In the genomic region with DNA sequence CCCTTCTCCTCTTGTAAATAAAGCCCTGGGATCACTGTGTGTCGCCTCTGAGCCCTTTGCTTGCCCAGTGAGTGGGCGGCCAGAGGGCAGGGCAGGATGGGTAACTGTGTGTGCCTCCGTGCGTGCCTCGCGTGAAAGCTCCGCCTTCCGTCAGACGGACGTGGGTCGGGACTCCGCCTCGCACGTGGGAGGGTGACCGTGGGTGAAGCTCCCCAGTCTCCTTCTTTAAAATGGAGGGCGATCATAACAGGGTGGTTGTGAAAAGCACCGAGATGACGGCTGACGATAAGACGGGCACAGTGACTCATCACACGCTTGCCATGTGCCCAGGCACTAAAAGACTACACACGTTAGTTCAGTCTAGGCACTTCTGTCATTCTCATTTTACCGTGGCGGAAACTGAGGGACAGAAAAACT, we compare ENCODE assay signal across 8 cellular contexts. TPM values are rescaled to one million over a fixed set of nuclear protein-coding genes. Genes with fewer than 3 reads are reported as not detected.
DNase-seq lines count a peak whose midpoint lies in the region; ATAC-seq and TF ChIP-seq lines count a peak whose summit lies in the region.

No MANE protein-coding gene starts in this region.

- no peak for TF ChIP-seq EP300 in stomach (IDR thresholded peaks at IDR 0.05)

- peaks cover 40% of the 10 kb centered on the region for H3K79me2 ChIP-seq in Loucy (ENCODE audit: insufficient read depth, low read length)

- TF ChIP-seq POLR2A in stomach (IDR thresholded peaks at IDR 0.05) = no peak

- H3K4me1 ChIP-seq in Loucy (ENCODE audit: insufficient read depth, low read length, poor library complexity, severe bottlenecking) (peaks cover 66% of the 10 kb centered on the region), endocrine pancreas (ENCODE audit: control insufficient read depth, insufficient read depth, low read length) (no peaks in the 10 kb centered on the region), stomach (peaks cover 56 to 90% (median 60%) of the 10 kb centered on the region in 4 donors)

- H3K4me3 ChIP-seq in Loucy (ENCODE audit: low read length, poor library complexity, severe bottlenecking) (no peak overlapping the region), endocrine pancreas (ENCODE audit: control insufficient read depth, insufficient read depth, low read length) (no peak overlapping the region), stomach (peak overlapping the region; percentile 47 to 68 (median 58))

- peak overlapping the region; percentile 97 for H3K4me2 ChIP-seq in Loucy (ENCODE audit: low read depth, low read length, poor library complexity, severe bottlenecking)

- no peaks in the 10 kb centered on the region for H3K9me3 Mint-ChIP-seq in activated CD4-positive, alpha-beta memory T cell treated with anti-CD3 and anti-CD28 coated beads for 36 hours
- no peaks in the 10 kb centered on the region for H3K9me3 Mint-ChIP-seq in natural killer cell treated with Interleukin-12 subunit alpha and Interleukin-12 subunit beta and Interleukin-15 and Interleukin-18, amount 100 ng/mL, for 72 hours

- POLR2A ChIA-PET in activated CD4-positive, alpha-beta memory T cell treated with anti-CD3 and anti-CD28 coated beads for 36 hours (lab: Charles Lee) = interaction anchor here (1.4 to 13.2 kb wide), 9 partner anchors 8 to 147 kb away, joined by 3 to 507 read pairs (median 6); partner anchors contain the start of genes ATN1, C12orf57, EMG1 and PHB2

- H3K9me3 ChIP-seq in Loucy (ENCODE audit: insufficient read depth, low read depth, low read length) (no peaks in the 10 kb centered on the region), endocrine pancreas (ENCODE audit: control insufficient read depth, low read length) (no peaks in the 10 kb centered on the region), stomach (no peaks in the 10 kb centered on the region)

- H3K27me3 ChIP-seq in Loucy (ENCODE audit: insufficient read depth, low read length, poor library complexity, severe bottlenecking) (no peaks in the 10 kb centered on the region), endocrine pancreas (ENCODE audit: control insufficient read depth, insufficient read depth, low read length) (no peaks in the 10 kb centered on the region), stomach (no peaks in the 10 kb centered on the region)

- H3K36me3 ChIP-seq in Loucy (ENCODE audit: insufficient read depth, low read length) = peaks cover 15% of the 10 kb centered on the region; the same call in 1 of the 2 replicates
- peaks cover 3% of the 10 kb centered on the region for H3K36me3 ChIP-seq in endocrine pancreas (ENCODE audit: control insufficient read depth, insufficient read depth, low read length)
- H3K36me3 ChIP-seq in stomach = peaks cover 11 to 39% (median 33%) of the 10 kb centered on the region in 4 donors

- H3K9me2 ChIP-seq in Loucy (replicated peaks; ENCODE audit: low read depth, low read length) = no peaks in the 10 kb centered on the region

- DNase-seq in EH (ENCODE audit: low read depth) (peak; percentile 69), stomach (peak; percentile 76), NCI-H748 (lab: John Stamatoyannopoulos, UW; ENCODE audit: unreplicated experiment) (no peak), KG1 (lab: John Stamatoyannopoulos, UW) (no peak)
- peak; percentile 97 for DNase-seq in activated CD4-positive, alpha-beta memory T cell treated with anti-CD3 and anti-CD28 coated beads for 36 hours
- peak; percentile 92 for DNase-seq in natural killer cell treated with Interleukin-12 subunit alpha and Interleukin-12 subunit beta and Interleukin-15 and Interleukin-18, amount 100 ng/mL, for 72 hours (ENCODE audit: low spot score)

- no peaks in the 10 kb centered on the region for H4K20me1 ChIP-seq in Loucy (ENCODE audit: insufficient read depth, low read length, poor library complexity, severe bottlenecking)

- peaks cover 12% of the 10 kb centered on the region for H3F3A ChIP-seq in Loucy (ENCODE audit: low read depth)

- no peak for TF ChIP-seq CTCF in Loucy (conservative IDR thresholded peaks at IDR 0.05; ENCODE audit: low read length)
- no peak for TF ChIP-seq CTCF in stomach (IDR thresholded peaks at IDR 0.05)

- CTCF ChIA-PET in activated CD4-positive, alpha-beta memory T cell treated with anti-CD3 and anti-CD28 coated beads for 36 hours (lab: Charles Lee) = interaction anchor here (1.0 to 13.5 kb wide), 11 partner anchors 8 to 108 kb away, joined by 3 to 586 read pairs (median 7); partner anchors contain the start of genes C12orf57, LPCAT3, PTPN6 and RNU7-1

- H3K27ac Mint-ChIP-seq in activated CD4-positive, alpha-beta memory T cell treated with anti-CD3 and anti-CD28 coated beads for 36 hours = peak overlapping the region; percentile 97
- peak overlapping the region; percentile 96 for H3K27ac Mint-ChIP-seq in natural killer cell treated with Interleukin-12 subunit alpha and Interleukin-12 subunit beta and Interleukin-15 and Interleukin-18, amount 100 ng/mL, for 72 hours

- 16 to 36% (median 20%) methylated on average over 23 to 24 of the region's 24 CpGs for WGBS in stomach, 5 donors

- peak overlapping the region; percentile 97 for H3K9ac ChIP-seq in Loucy (ENCODE audit: low read depth, low read length, poor library complexity, severe bottlenecking)
- peak overlapping the region; percentile 96 for H3K9ac ChIP-seq in endocrine pancreas (ENCODE audit: control insufficient read depth, insufficient read depth, low read length)

- H3K4me3 Mint-ChIP-seq in activated CD4-positive, alpha-beta memory T cell treated with anti-CD3 and anti-CD28 coated beads for 36 hours = peak overlapping the region; percentile 75
- H3K4me3 Mint-ChIP-seq in natural killer cell treated with Interleukin-12 subunit alpha and Interleukin-12 subunit beta and Interleukin-15 and Interleukin-18, amount 100 ng/mL, for 72 hours = peak overlapping the region; percentile 89

- H2AFZ ChIP-seq in Loucy (ENCODE audit: low read length) = no peak overlapping the region

- intact Hi-C loops in activated CD4-positive, alpha-beta memory T cell treated with anti-CD3 and anti-CD28 coated beads for 36 hours (cut with micrococcal nuclease) = loop anchor here (1.0 to 5.0 kb wide), 7 partner anchors 8 to 1122 kb away; partner anchors contain the start of genes C12orf57, C1RL, ENO2 and NECAP1
- intact Hi-C loops in stomach (cut with DNase I; ENCODE audit: low total_unique reads) = no loop called here

- ATAC-seq in natural killer cell treated with Interleukin-12 subunit alpha and Interleukin-12 subunit beta and Interleukin-15 and Interleukin-18, amount 100 ng/mL, for 72 hours = peak; percentile 74 to 82

- H3K36me3 Mint-ChIP-seq in activated CD4-positive, alpha-beta memory T cell treated with anti-CD3 and anti-CD28 coated beads for 36 hours = peaks cover 60% of the 10 kb centered on the region
- peaks cover 12% of the 10 kb centered on the region for H3K36me3 Mint-ChIP-seq in natural killer cell treated with Interleukin-12 subunit alpha and Interleukin-12 subunit beta and Interleukin-15 and Interleukin-18, amount 100 ng/mL, for 72 hours

- no peaks in the 10 kb centered on the region for H3K27me3 Mint-ChIP-seq in activated CD4-positive, alpha-beta memory T cell treated with anti-CD3 and anti-CD28 coated beads for 36 hours
- H3K27me3 Mint-ChIP-seq in natural killer cell treated with Interleukin-12 subunit alpha and Interleukin-12 subunit beta and Interleukin-15 and Interleukin-18, amount 100 ng/mL, for 72 hours = no peaks in the 10 kb centered on the region

- peaks cover 85% of the 10 kb centered on the region for H3K4me1 Mint-ChIP-seq in activated CD4-positive, alpha-beta memory T cell treated with anti-CD3 and anti-CD28 coated beads for 36 hours (ENCODE audit: low read depth)
- peaks cover 58 to 59% of the 10 kb centered on the region in 2 donors for H3K4me1 Mint-ChIP-seq in natural killer cell treated with Interleukin-12 subunit alpha and Interleukin-12 subunit beta and Interleukin-15 and Interleukin-18, amount 100 ng/mL, for 72 hours (ENCODE audit: low read depth in 2 of 2)

- peak overlapping the region; percentile 93 to 97 (median 96) for H3K27ac ChIP-seq in stomach

RNA-seq across cellular contexts. Expression of gene PHB2, which starts 9.2 kb away (rescaled TPM):
- 100 to 1,000 TPM; 334 to 346 TPM for total RNA-seq in activated CD4-positive, alpha-beta memory T cell treated with anti-CD3 and anti-CD28 coated beads for 36 hours
- 100 to 1,000 TPM; 227 to 350 TPM for total RNA-seq in natural killer cell treated with Interleukin-12 subunit alpha and Interleukin-12 subunit beta and Interleukin-15 and Interleukin-18, amount 100 ng/mL, for 72 hours
- total RNA-seq in stomach = 100 to 1,000 TPM in 4 of 5 donors, 10 to 100 TPM in 1; 49.2 to 441 (median 150) TPM
- polyA plus RNA-seq in stomach = 100 to 1,000 TPM; 150 to 179 (median 154) TPM

RNA-seq across cellular contexts. Expression of gene EMG1, which starts 9.4 kb away (rescaled TPM):
- total RNA-seq in activated CD4-positive, alpha-beta memory T cell treated with anti-CD3 and anti-CD28 coated beads for 36 hours = 10 to 100 TPM; 76.5 to 81.5 TPM
- 100 to 1,000 TPM in 1 of 2 donors, 10 to 100 TPM in 1; 74.9 to 141 TPM for total RNA-seq in natural killer cell treated with Interleukin-12 subunit alpha and Interleukin-12 subunit beta and Interleukin-15 and Interleukin-18, amount 100 ng/mL, for 72 hours
- total RNA-seq in stomach = 10 to 100 TPM in 3 of 5 donors, 1 to 10 TPM in 2; 1.2 to 86.6 (median 25.2) TPM
- 10 to 100 TPM; 19.3 to 22.7 (median 21.7) TPM for polyA plus RNA-seq in stomach

RNA-seq across cellular contexts. Expression of gene PTPN6, which starts 10.1 kb away (rescaled TPM):
- 100 to 1,000 TPM; 321 to 324 TPM for total RNA-seq in activated CD4-positive, alpha-beta memory T cell treated with anti-CD3 and anti-CD28 coated beads for 36 hours
- 100 to 1,000 TPM in 1 of 2 donors, 10 to 100 TPM in 1; 71.6 to 131 TPM for total RNA-seq in natural killer cell treated with Interleukin-12 subunit alpha and Interleukin-12 subunit beta and Interleukin-15 and Interleukin-18, amount 100 ng/mL, for 72 hours
- total RNA-seq in stomach = 10 to 100 TPM; 11.2 to 36.6 (median 28.0) TPM
- 10 to 100 TPM; 40.6 to 51.2 (median 41.2) TPM for polyA plus RNA-seq in stomach

RNA-seq across cellular contexts. Expression of gene C12orf57, which starts 17.5 kb away (rescaled TPM):
- total RNA-seq in activated CD4-positive, alpha-beta memory T cell treated with anti-CD3 and anti-CD28 coated beads for 36 hours = 100 to 1,000 TPM; 257 to 272 TPM
- 100 to 1,000 TPM in 1 of 2 donors, 10 to 100 TPM in 1; 89.7 to 106 TPM for total RNA-seq in natural killer cell treated with Interleukin-12 subunit alpha and Interleukin-12 subunit beta and Interleukin-15 and Interleukin-18, amount 100 ng/mL, for 72 hours
- total RNA-seq in stomach = 100 to 1,000 TPM; 155 to 453 (median 306) TPM
- 100 to 1,000 TPM; 418 to 621 (median 443) TPM for polyA plus RNA-seq in stomach

RNA-seq across cellular contexts. Expression of gene RNU7-1, which starts 17.7 kb away (rescaled TPM):
- total RNA-seq in activated CD4-positive, alpha-beta memory T cell treated with anti-CD3 and anti-CD28 coated beads for 36 hours = not detected
- total RNA-seq in natural killer cell treated with Interleukin-12 subunit alpha and Interleukin-12 subunit beta and Interleukin-15 and Interleukin-18, amount 100 ng/mL, for 72 hours = not detected
- total RNA-seq in stomach = not detected
- polyA plus RNA-seq in stomach = not detected

Comparison
In these comparisons a context has a peak if more than half of its experiments do, and no peak if none do; other contexts are left out.
1. DNase-seq: peak in EH (single experiment), activated CD4-positive, alpha-beta memory T cell treated with anti-CD3 and anti-CD28 coated beads for 36 hours (single experiment), natural killer cell treated with Interleukin-12 subunit alpha and Interleukin-12 subunit beta and Interleukin-15 and Interleukin-18, amount 100 ng/mL, for 72 hours (single experiment) and stomach (single experiment); none in NCI-H748 (single experiment) and KG1 (single experiment).
2. H3K4me3 ChIP-seq: peak in stomach (4 of 4); none in Loucy (single experiment) and endocrine pancreas (single experiment).